In the genomic region with DNA sequence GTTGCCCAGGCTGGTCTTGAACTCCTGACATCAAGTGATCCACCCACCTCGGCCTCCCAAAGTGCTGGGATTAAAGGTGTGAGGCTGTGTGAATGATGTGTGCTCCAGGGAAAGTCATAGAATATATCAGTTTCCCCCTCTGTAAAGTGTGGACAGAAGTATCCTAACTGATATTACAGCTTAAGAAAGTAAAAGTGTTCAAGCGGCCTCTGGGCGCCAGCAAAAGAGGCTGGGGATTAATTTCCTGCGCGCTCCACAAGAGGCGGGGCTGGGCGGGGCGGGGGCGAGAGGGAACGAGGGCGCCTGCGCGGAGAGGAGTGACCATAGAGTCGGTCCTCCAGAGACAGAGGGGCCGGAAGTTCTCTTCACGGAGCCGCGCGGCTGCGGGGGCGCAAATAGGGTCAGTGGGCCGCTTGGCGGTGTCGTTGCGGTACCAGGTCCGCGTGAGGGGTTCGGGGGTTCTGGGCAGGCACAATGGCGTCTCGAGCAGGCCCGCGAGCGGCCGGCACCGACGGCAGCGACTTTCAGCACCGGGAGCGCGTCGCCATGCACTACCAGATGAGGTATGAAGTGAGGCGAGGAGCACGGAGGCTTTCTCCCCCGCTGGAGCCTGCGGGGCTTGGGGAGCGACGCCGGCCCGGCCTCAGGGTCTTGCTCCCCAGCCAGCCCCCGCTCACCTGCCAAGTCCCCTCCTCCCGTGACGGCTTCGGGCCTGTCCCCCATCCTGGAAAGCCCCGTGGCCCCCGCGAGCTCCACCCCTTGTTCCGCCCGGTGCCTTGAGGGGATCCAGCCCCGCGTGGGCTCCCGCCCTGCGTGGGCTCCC, we compare ENCODE assay signal across 1 cellular context.
TF ChIP-seq lines count a peak whose summit lies in the region.

A gene (plus strand): TSS at position 362 of the 823 bp plus-strand sequence. CDS start 113 bp downstream, at position 475.

TF ChIP-seq in K562, 482 proteins besides CTCF, POLR2A, EP300 and RAD21 (continued from another document and continues in another):
- TF ChIP-seq, protein P1, sequence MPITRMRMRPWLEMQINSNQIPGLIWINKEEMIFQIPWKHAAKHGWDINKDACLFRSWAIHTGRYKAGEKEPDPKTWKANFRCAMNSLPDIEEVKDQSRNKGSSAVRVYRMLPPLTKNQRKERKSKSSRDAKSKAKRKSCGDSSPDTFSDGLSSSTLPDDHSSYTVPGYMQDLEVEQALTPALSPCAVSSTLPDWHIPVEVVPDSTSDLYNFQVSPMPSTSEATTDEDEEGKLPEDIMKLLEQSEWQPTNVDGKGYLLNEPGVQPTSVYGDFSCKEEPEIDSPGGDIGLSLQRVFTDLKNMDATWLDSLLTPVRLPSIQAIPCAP (CRISPR knock-in tag; IDR thresholded peaks at IDR 0.05; ENCODE audit: borderline replicate concordance), result 0 out of 2 replicates have a peak, but pooled peaks have one; percentile 14
- peak; percentile 60 for TF ChIP-seq ZBTB17 (CRISPR knock-in tag; IDR thresholded peaks at IDR 0.05)
- peak; percentile 93 for TF ChIP-seq GTF2E2 (tag; IDR thresholded peaks at IDR 0.05)
- TF ChIP-seq, protein P2, sequence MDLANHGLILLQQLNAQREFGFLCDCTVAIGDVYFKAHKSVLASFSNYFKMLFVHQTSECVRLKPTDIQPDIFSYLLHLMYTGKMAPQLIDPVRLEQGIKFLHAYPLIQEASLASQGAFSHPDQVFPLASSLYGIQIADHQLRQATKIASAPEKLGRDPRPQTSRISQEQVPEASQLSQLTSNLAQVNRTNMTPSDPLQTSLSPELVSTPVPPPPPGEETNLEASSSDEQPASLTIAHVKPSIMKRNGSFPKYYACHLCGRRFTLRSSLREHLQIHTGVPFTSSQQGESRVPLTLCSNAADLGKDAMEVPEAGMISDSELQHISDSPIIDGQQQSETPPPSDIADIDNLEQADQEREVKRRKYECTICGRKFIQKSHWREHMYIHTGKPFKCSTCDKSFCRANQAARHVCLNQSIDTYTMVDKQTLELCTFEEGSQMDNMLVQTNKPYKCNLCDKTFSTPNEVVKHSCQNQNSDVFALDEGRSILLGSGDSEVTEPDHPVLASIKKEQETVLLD (IDR thresholded peaks at IDR 0.05), result 0 out of 2 replicates have a peak, but pooled peaks have one; percentile 75
- TF ChIP-seq, protein P3, sequence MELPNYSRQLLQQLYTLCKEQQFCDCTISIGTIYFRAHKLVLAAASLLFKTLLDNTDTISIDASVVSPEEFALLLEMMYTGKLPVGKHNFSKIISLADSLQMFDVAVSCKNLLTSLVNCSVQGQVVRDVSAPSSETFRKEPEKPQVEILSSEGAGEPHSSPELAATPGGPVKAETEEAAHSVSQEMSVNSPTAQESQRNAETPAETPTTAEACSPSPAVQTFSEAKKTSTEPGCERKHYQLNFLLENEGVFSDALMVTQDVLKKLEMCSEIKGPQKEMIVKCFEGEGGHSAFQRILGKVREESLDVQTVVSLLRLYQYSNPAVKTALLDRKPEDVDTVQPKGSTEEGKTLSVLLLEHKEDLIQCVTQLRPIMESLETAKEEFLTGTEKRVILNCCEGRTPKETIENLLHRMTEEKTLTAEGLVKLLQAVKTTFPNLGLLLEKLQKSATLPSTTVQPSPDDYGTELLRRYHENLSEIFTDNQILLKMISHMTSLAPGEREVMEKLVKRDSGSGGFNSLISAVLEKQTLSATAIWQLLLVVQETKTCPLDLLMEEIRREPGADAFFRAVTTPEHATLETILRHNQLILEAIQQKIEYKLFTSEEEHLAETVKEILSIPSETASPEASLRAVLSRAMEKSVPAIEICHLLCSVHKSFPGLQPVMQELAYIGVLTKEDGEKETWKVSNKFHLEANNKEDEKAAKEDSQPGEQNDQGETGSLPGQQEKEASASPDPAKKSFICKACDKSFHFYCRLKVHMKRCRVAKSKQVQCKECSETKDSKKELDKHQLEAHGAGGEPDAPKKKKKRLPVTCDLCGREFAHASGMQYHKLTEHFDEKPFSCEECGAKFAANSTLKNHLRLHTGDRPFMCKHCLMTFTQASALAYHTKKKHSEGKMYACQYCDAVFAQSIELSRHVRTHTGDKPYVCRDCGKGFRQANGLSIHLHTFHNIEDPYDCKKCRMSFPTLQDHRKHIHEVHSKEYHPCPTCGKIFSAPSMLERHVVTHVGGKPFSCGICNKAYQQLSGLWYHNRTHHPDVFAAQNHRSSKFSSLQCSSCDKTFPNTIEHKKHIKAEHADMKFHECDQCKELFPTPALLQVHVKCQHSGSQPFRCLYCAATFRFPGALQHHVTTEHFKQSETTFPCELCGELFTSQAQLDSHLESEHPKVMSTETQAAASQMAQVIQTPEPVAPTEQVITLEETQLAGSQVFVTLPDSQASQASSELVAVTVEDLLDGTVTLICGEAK (IDR thresholded peaks at IDR 0.05), result peak; percentile 86
- TF ChIP-seq, protein P3 (CRISPR knock-in tag; IDR thresholded peaks at IDR 0.05), result no peak
- TF ChIP-seq ZNF316 (IDR thresholded peaks at IDR 0.05), result peak; percentile 26; the same call in 1 of the 2 replicates
- peak; percentile 79 for TF ChIP-seq KDM5B (IDR thresholded peaks at IDR 0.05; ENCODE audit: insufficient replicate concordance, low read depth, low read length)
- 0 out of 2 replicates have a peak, but pooled peaks have one; percentile 14 for TF ChIP-seq TOE1 (IDR thresholded peaks at IDR 0.05; ENCODE audit: borderline replicate concordance)
- TF ChIP-seq TOE1 (CRISPR knock-in tag; IDR thresholded peaks at IDR 0.05; ENCODE audit: borderline replicate concordance, low read depth), result no peak
- TF ChIP-seq, protein P4, sequence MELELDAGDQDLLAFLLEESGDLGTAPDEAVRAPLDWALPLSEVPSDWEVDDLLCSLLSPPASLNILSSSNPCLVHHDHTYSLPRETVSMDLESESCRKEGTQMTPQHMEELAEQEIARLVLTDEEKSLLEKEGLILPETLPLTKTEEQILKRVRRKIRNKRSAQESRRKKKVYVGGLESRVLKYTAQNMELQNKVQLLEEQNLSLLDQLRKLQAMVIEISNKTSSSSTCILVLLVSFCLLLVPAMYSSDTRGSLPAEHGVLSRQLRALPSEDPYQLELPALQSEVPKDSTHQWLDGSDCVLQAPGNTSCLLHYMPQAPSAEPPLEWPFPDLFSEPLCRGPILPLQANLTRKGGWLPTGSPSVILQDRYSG (tag; conservative IDR thresholded peaks at IDR 0.05; ENCODE audit: low read depth), result no peak
- peak; percentile 93 for TF ChIP-seq TBP (optimal IDR thresholded peaks at IDR 0.05; ENCODE audit: low read depth, low read length)
- no peak for TF ChIP-seq FOS (IDR thresholded peaks at IDR 0.05; ENCODE audit: extremely low read depth, insufficient read length)
- TF ChIP-seq, protein P5, sequence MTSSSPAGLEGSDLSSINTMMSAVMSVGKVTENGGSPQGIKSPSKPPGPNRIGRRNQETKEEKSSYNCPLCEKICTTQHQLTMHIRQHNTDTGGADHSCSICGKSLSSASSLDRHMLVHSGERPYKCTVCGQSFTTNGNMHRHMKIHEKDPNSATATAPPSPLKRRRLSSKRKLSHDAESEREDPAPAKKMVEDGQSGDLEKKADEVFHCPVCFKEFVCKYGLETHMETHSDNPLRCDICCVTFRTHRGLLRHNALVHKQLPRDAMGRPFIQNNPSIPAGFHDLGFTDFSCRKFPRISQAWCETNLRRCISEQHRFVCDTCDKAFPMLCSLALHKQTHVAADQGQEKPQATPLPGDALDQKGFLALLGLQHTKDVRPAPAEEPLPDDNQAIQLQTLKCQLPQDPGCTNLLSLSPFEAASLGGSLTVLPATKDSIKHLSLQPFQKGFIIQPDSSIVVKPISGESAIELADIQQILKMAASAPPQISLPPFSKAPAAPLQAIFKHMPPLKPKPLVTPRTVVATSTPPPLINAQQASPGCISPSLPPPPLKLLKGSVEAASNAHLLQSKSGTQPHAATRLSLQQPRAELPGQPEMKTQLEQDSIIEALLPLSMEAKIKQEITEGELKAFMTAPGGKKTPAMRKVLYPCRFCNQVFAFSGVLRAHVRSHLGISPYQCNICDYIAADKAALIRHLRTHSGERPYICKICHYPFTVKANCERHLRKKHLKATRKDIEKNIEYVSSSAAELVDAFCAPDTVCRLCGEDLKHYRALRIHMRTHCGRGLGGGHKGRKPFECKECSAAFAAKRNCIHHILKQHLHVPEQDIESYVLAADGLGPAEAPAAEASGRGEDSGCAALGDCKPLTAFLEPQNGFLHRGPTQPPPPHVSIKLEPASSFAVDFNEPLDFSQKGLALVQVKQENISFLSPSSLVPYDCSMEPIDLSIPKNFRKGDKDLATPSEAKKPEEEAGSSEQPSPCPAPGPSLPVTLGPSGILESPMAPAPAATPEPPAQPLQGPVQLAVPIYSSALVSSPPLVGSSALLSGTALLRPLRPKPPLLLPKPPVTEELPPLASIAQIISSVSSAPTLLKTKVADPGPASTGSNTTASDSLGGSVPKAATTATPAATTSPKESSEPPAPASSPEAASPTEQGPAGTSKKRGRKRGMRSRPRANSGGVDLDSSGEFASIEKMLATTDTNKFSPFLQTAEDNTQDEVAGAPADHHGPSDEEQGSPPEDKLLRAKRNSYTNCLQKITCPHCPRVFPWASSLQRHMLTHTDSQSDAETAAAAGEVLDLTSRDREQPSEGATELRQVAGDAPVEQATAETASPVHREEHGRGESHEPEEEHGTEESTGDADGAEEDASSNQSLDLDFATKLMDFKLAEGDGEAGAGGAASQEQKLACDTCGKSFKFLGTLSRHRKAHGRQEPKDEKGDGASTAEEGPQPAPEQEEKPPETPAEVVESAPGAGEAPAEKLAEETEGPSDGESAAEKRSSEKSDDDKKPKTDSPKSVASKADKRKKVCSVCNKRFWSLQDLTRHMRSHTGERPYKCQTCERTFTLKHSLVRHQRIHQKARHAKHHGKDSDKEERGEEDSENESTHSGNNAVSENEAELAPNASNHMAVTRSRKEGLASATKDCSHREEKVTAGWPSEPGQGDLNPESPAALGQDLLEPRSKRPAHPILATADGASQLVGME (CRISPR knock-in tag; IDR thresholded peaks at IDR 0.05), result peak; percentile 81; the same call in 1 of the 2 replicates
- TF ChIP-seq PML (IDR thresholded peaks at IDR 0.05; ENCODE audit: low read length), result peak; percentile 88
- TF ChIP-seq FUS (optimal IDR thresholded peaks at IDR 0.05; ENCODE audit: low read depth, low read length), result peak; percentile 51
- peak; percentile 85 for TF ChIP-seq ZNF263 (CRISPR knock-in tag; IDR thresholded peaks at IDR 0.05; ENCODE audit: borderline replicate concordance)
- TF ChIP-seq FOXM1 (IDR thresholded peaks at IDR 0.05; ENCODE audit: low read depth), result peak; percentile 9; the same call in 1 of the 2 replicates
- TF ChIP-seq FOXM1 (CRISPR knock-in tag; IDR thresholded peaks at IDR 0.05; ENCODE audit: low read depth), result peak; percentile 77; the same call in 1 of the 2 replicates
- no peak for TF ChIP-seq ZNF217 (CRISPR knock-in tag; IDR thresholded peaks at IDR 0.05)
- TF ChIP-seq ELF2 (CRISPR knock-in tag; IDR thresholded peaks at IDR 0.05), result peak; percentile 94
- no peak for TF ChIP-seq NFE2L1 (tag; IDR thresholded peaks at IDR 0.05; ENCODE audit: borderline replicate concordance, low read depth)
- peak; percentile 89 for TF ChIP-seq U2AF1 (optimal IDR thresholded peaks at IDR 0.05; ENCODE audit: low read depth, low read length)
- peak; percentile 87 for TF ChIP-seq CCNT2 (IDR thresholded peaks at IDR 0.05; ENCODE audit: borderline replicate concordance, extremely low read depth, insufficient read length, low read depth, low read length)
- TF ChIP-seq, protein P6, sequence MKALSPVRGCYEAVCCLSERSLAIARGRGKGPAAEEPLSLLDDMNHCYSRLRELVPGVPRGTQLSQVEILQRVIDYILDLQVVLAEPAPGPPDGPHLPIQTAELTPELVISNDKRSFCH (CRISPR knock-in tag; IDR thresholded peaks at IDR 0.05), result no peak
- TF ChIP-seq, protein P6 (tag; IDR thresholded peaks at IDR 0.05), result peak; percentile 59; the same call in 1 of the 2 replicates
- TF ChIP-seq ZC3H11A (IDR thresholded peaks at IDR 0.05; ENCODE audit: low read depth, low read length), result 0 out of 2 replicates have a peak, but pooled peaks have one; percentile 17
- no peak for TF ChIP-seq PHTF2 (CRISPR knock-in tag; IDR thresholded peaks at IDR 0.05)
- TF ChIP-seq, protein P7, sequence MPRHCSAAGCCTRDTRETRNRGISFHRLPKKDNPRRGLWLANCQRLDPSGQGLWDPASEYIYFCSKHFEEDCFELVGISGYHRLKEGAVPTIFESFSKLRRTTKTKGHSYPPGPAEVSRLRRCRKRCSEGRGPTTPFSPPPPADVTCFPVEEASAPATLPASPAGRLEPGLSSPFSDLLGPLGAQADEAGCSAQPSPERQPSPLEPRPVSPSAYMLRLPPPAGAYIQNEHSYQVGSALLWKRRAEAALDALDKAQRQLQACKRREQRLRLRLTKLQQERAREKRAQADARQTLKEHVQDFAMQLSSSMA (CRISPR knock-in tag; IDR thresholded peaks at IDR 0.05), result no peak
- no peak for TF ChIP-seq PHB2 (IDR thresholded peaks at IDR 0.05; ENCODE audit: low read depth)
